19 cellular contexts compared by ENCODE assay signal in genomic region chr5:83285661-83286398, GRCh38.
"Had no signal": no experiment of that assay in that cellular context is flagged by ENCODE, and none has a peak within 500 bp of the region (broad histone marks: within the 10 kb centered on the region; RNA-seq: fewer than 3 reads in every experiment).

No MANE protein-coding gene starts in this region.

- H3K27ac ChIP-seq: brain microvascular endothelial cell, coronary artery, left lung, ovary, sigmoid colon had no signal

- H3K27me3 Mint-ChIP-seq: activated B cell treated with CpG ODN at 0.5 μM for 24 hours; activated CD4-positive, alpha-beta T cell treated with anti-CD3 and anti-CD28 coated beads, Interleukin-2, amount 10 ng/mL, durations not matched to agents 7 days and 5 days; activated T-cell treated with anti-CD3 and anti-CD28 coated beads, Interleukin-2, amount 50 U/mL, for 24 hours; central memory CD8-positive, alpha-beta T cell; naive B cell; T-cell had no signal

- ATAC-seq: activated CD8-positive, alpha-beta T cell treated with anti-CD3 and anti-CD28 coated beads, Interleukin-2, amount 10 ng/mL, durations not matched to agents 7 days and 5 days; left lung; T-cell had no signal

- H3K4me1 ChIP-seq: heart right ventricle, left lung, sigmoid colon had no signal

- H3K27me3 ChIP-seq: brain microvascular endothelial cell, heart right ventricle, left lung, ovary, sigmoid colon had no signal

- H3K9me3 ChIP-seq: ovary, sigmoid colon had no signal

- H3K4me1 Mint-ChIP-seq: activated B cell treated with CpG ODN at 0.5 μM for 24 hours; activated CD4-positive, alpha-beta T cell treated with anti-CD3 and anti-CD28 coated beads, Interleukin-2, amount 10 ng/mL, durations not matched to agents 7 days and 5 days; central memory CD8-positive, alpha-beta T cell; naive B cell; T-cell had no signal

- H3K4me3 Mint-ChIP-seq: activated B cell treated with CpG ODN at 0.5 μM for 24 hours; activated CD4-positive, alpha-beta T cell treated with anti-CD3 and anti-CD28 coated beads, Interleukin-2, amount 10 ng/mL, durations not matched to agents 7 days and 5 days; activated CD8-positive, alpha-beta T cell treated with anti-CD3 and anti-CD28 coated beads, Interleukin-2, amount 10 ng/mL, durations not matched to agents 7 days and 5 days; activated naive CD4-positive, alpha-beta T cell treated with anti-CD3 and anti-CD28 coated beads for 36 hours; activated T-cell treated with anti-CD3 and anti-CD28 coated beads, Interleukin-2, amount 50 U/mL, for 24 hours; central memory CD8-positive, alpha-beta T cell; naive B cell; T-cell had no signal

- H3K9me3 Mint-ChIP-seq: activated CD4-positive, alpha-beta T cell treated with anti-CD3 and anti-CD28 coated beads, Interleukin-2, amount 10 ng/mL, durations not matched to agents 7 days and 5 days; activated naive CD4-positive, alpha-beta T cell treated with anti-CD3 and anti-CD28 coated beads for 36 hours had no signal

- H3K36me3 ChIP-seq: brain microvascular endothelial cell, heart right ventricle, left lung, ovary, sigmoid colon had no signal

- H3K27ac Mint-ChIP-seq: activated B cell treated with CpG ODN at 0.5 μM for 24 hours; activated CD4-positive, alpha-beta T cell treated with anti-CD3 and anti-CD28 coated beads, Interleukin-2, amount 10 ng/mL, durations not matched to agents 7 days and 5 days; activated CD8-positive, alpha-beta T cell treated with anti-CD3 and anti-CD28 coated beads, Interleukin-2, amount 10 ng/mL, durations not matched to agents 7 days and 5 days; activated naive CD4-positive, alpha-beta T cell treated with anti-CD3 and anti-CD28 coated beads for 36 hours; activated T-cell treated with anti-CD3 and anti-CD28 coated beads, Interleukin-2, amount 50 U/mL, for 24 hours; naive B cell; T-cell had no signal

- DNase-seq: activated B cell treated with CpG ODN at 0.5 μM for 24 hours; activated CD4-positive, alpha-beta T cell treated with anti-CD3 and anti-CD28 coated beads, Interleukin-2, amount 10 ng/mL, durations not matched to agents 7 days and 5 days; activated CD8-positive, alpha-beta T cell treated with anti-CD3 and anti-CD28 coated beads, Interleukin-2, amount 10 ng/mL, durations not matched to agents 7 days and 5 days; activated naive CD4-positive, alpha-beta T cell treated with anti-CD3 and anti-CD28 coated beads for 36 hours; activated T-cell treated with anti-CD3 and anti-CD28 coated beads, Interleukin-2, amount 50 U/mL, for 24 hours; anterior cingulate cortex; brain microvascular endothelial cell; heart right ventricle; mammary epithelial cell; naive B cell; ovary; sigmoid colon; stimulated activated CD8-positive, alpha-beta memory T cell treated with anti-CD3 and anti-CD28 coated beads, Interleukin-4, amount 100 ng/mL, for 48 hours; stimulated activated naive CD4-positive, alpha-beta T cell; T-cell had no signal

- FAIRE-seq: frontal cortex had no signal

- H3K4me3 ChIP-seq: coronary artery, heart right ventricle, left lung, ovary, sigmoid colon had no signal
